1 cellular context compared by ENCODE assay signal in genomic region chr2:69997296-69998184, GRCh38.
TF ChIP-seq lines count a peak whose summit lies in the region.

No MANE protein-coding gene starts in this region.

TF ChIP-seq in K562, 482 proteins besides CTCF, POLR2A, EP300 and RAD21 (continued from another document and continues in another):
- TF ChIP-seq, protein P1, sequence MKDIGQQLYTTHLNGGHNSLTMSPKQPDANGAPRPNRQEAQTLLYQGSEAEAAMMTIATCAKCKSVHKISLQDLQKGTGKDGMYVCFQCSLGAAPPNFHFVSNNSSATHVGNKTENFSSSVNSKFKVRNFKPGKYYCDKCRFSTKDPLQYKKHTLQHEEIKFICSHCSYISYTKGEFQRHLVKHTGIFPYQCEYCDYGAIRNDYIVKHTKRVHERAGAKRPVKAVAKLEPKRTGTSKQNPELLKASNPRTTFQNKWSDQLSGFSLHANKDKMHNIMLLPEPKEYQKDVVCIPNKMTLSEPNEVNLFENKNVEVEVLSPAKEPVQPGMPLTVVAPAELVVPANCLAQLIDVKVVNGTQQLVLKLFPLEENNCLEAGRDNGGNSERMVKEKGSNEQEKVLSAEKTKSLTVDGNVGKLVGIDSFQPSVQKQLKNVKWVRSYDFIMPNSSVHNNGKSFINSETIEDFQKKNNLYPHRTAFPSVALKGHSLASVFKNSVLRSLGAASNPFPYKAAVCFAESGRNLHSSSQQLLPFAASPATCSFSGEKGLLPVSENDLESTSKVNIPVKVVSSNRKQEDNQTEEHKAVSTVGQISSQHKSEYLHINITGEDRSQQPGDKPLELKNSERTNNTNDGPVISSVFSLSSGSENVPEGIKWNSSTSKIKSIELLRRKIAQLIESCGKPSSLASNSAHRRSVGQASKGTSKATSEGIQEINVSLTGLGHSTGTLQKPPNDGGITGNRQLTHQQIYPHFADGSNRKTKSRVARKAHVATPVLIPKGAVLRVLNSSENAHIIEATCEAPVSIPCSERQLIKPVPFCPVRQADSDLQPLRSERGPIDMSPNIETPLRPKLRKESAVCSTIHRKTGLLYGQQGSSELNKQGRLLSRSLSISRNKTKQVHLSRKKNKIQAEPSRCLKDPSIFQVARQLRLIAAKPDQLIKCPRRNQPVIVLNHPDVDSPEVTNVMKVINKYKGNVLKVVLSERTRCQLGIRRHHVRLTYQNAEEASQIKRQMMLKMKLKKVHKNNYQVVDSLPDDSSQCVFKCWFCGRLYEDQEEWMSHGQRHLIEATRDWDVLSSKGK (CRISPR knock-in tag; IDR thresholded peaks at IDR 0.05) = no peak
- TF ChIP-seq ZNF280B (CRISPR knock-in tag; IDR thresholded peaks at IDR 0.05) (no peak), PHB (CRISPR knock-in tag; IDR thresholded peaks at IDR 0.05) (no peak), TFE3 (CRISPR knock-in tag; IDR thresholded peaks at IDR 0.05) (no peak), KAT2B (IDR thresholded peaks at IDR 0.05; ENCODE audit: low read depth, low read length) (no peak), NCOA6 (IDR thresholded peaks at IDR 0.05) (no peak), SMARCB1 (IDR thresholded peaks at IDR 0.05; ENCODE audit: insufficient read length, low read depth) (no peak), CAMTA2 (CRISPR knock-in tag; conservative IDR thresholded peaks at IDR 0.05) (no peak), PCBP1 (IDR thresholded peaks at IDR 0.05; ENCODE audit: low read depth, low read length, poor library complexity, severe bottlenecking) (no peak), HBP1 (CRISPR knock-in tag; IDR thresholded peaks at IDR 0.05) (no peak; the same call in 1 of the 2 replicates), NCOA2 (IDR thresholded peaks at IDR 0.05; ENCODE audit: partially characterized antibody in 2 of 2) (no peak), ZNF583 (CRISPR knock-in tag; IDR thresholded peaks at IDR 0.05) (no peak), ZNF586 (CRISPR knock-in tag; conservative IDR thresholded peaks at IDR 0.05) (no peak), ZNF609 (CRISPR knock-in tag; IDR thresholded peaks at IDR 0.05; ENCODE audit: borderline replicate concordance) (no peak), PHF8 (IDR thresholded peaks at IDR 0.05; ENCODE audit: borderline replicate concordance, low read length) (no peak; the same call in 1 of the 2 replicates), JUNB (CRISPR knock-in tag; conservative IDR thresholded peaks at IDR 0.05) (no peak), ZBTB11 (CRISPR knock-in tag; IDR thresholded peaks at IDR 0.05) (peak in 1 of 3 experiments; percentile 48; a peak in 1 of 6 replicates), MECOM (CRISPR knock-in tag; IDR thresholded peaks at IDR 0.05) (peak; percentile 87), MYNN (IDR thresholded peaks at IDR 0.05) (peak; percentile 59; the same call in 1 of the 2 replicates), MYNN (CRISPR knock-in tag; IDR thresholded peaks at IDR 0.05) (no peak), STAT5A (IDR thresholded peaks at IDR 0.05; ENCODE audit: borderline replicate concordance, low read length) (no peak), FOXA3 (CRISPR knock-in tag; conservative IDR thresholded peaks at IDR 0.05 in 1 of 2, IDR thresholded peaks at IDR 0.05 in 1 of 2) (no peak), TAL1 (IDR thresholded peaks at IDR 0.05) (no peak; the same call in 1 of the 2 replicates), CXXC5 (CRISPR knock-in tag; IDR thresholded peaks at IDR 0.05) (0 out of 2 replicates have a peak, but pooled peaks have one; percentile 19), ZNF354B (CRISPR knock-in tag; IDR thresholded peaks at IDR 0.05) (no peak), SETDB1 (IDR thresholded peaks at IDR 0.05; ENCODE audit: low read length) (no peak)
- TF ChIP-seq, protein P2, sequence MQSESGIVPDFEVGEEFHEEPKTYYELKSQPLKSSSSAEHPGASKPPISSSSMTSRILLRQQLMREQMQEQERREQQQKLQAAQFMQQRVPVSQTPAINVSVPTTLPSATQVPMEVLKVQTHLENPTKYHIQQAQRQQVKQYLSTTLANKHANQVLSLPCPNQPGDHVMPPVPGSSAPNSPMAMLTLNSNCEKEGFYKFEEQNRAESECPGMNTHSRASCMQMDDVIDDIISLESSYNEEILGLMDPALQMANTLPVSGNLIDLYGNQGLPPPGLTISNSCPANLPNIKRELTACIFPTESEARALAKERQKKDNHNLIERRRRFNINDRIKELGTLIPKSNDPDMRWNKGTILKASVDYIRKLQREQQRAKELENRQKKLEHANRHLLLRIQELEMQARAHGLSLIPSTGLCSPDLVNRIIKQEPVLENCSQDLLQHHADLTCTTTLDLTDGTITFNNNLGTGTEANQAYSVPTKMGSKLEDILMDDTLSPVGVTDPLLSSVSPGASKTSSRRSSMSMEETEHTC (IDR thresholded peaks at IDR 0.05) = no peak
- TF ChIP-seq, protein P3, sequence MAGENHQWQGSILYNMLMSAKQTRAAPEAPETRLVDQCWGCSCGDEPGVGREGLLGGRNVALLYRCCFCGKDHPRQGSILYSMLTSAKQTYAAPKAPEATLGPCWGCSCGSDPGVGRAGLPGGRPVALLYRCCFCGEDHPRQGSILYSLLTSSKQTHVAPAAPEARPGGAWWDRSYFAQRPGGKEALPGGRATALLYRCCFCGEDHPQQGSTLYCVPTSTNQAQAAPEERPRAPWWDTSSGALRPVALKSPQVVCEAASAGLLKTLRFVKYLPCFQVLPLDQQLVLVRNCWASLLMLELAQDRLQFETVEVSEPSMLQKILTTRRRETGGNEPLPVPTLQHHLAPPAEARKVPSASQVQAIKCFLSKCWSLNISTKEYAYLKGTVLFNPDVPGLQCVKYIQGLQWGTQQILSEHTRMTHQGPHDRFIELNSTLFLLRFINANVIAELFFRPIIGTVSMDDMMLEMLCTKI (IDR thresholded peaks at IDR 0.05; ENCODE audit: partially characterized antibody) = no peak
- TF ChIP-seq, protein P4, sequence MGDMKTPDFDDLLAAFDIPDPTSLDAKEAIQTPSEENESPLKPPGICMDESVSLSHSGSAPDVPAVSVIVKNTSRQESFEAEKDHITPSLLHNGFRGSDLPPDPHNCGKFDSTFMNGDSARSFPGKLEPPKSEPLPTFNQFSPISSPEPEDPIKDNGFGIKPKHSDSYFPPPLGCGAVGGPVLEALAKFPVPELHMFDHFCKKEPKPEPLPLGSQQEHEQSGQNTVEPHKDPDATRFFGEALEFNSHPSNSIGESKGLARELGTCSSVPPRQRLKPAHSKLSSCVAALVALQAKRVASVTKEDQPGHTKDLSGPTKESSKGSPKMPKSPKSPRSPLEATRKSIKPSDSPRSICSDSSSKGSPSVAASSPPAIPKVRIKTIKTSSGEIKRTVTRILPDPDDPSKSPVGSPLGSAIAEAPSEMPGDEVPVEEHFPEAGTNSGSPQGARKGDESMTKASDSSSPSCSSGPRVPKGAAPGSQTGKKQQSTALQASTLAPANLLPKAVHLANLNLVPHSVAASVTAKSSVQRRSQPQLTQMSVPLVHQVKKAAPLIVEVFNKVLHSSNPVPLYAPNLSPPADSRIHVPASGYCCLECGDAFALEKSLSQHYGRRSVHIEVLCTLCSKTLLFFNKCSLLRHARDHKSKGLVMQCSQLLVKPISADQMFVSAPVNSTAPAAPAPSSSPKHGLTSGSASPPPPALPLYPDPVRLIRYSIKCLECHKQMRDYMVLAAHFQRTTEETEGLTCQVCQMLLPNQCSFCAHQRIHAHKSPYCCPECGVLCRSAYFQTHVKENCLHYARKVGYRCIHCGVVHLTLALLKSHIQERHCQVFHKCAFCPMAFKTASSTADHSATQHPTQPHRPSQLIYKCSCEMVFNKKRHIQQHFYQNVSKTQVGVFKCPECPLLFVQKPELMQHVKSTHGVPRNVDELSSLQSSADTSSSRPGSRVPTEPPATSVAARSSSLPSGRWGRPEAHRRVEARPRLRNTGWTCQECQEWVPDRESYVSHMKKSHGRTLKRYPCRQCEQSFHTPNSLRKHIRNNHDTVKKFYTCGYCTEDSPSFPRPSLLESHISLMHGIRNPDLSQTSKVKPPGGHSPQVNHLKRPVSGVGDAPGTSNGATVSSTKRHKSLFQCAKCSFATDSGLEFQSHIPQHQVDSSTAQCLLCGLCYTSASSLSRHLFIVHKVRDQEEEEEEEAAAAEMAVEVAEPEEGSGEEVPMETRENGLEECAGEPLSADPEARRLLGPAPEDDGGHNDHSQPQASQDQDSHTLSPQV (IDR thresholded peaks at IDR 0.05) = peak; percentile 87
- TF ChIP-seq, protein P5, sequence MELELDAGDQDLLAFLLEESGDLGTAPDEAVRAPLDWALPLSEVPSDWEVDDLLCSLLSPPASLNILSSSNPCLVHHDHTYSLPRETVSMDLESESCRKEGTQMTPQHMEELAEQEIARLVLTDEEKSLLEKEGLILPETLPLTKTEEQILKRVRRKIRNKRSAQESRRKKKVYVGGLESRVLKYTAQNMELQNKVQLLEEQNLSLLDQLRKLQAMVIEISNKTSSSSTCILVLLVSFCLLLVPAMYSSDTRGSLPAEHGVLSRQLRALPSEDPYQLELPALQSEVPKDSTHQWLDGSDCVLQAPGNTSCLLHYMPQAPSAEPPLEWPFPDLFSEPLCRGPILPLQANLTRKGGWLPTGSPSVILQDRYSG (tag; conservative IDR thresholded peaks at IDR 0.05; ENCODE audit: low read depth) = no peak
